8 cellular contexts compared by ENCODE assay signal in the genomic region with DNA sequence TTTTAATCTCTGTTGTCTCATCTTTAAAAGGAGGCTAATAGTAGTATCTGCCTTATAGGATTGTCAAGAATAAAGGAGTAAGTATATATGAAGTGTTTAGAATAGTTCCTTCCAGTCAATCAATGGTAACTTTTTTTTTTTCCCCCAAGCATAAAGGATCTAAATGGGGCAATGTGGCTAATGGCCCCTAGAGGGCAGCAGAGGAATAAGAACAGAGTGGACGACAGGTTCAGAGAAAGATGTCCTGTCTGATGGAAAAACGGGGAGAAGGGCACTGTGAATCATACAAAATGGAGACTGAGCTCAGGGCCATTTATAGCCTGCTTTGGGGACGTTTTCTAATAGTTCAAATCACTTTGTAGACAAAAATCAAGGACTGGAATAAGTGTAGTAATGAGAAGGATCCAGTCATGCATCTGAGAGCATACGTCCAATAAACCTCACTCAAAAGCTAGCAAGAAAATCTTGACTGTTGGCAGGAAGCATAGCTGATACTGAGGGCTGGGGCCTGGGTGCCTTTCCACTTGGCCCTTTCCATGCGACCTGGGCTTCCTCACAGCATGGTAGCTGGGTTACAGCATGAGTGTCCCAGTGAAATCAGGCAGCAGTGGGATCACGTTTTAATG. TPM values are rescaled to one million over a fixed set of nuclear protein-coding genes. Genes with fewer than 3 reads are reported as not detected.
DNase-seq lines count a peak whose midpoint lies in the region; TF ChIP-seq lines count a peak whose summit lies in the region.

No MANE protein-coding gene starts in this region.

- H3K4me1 Mint-ChIP-seq in T-helper 1 cell treated with Interleukin-12 subunit alpha and Interleukin-12 subunit beta and Interleukin-4 antibody, amounts not matched to agents 30 μg/mL and 1 μg/mL, for 36 hours (ENCODE audit: low read depth), result peaks cover 44% of the 10 kb centered on the region

- H3K4me1 ChIP-seq in right atrium auricular region, result no peaks in the 10 kb centered on the region
- no peaks in the 10 kb centered on the region for H3K4me1 ChIP-seq in sigmoid colon

- no peaks in the 10 kb centered on the region for H3K27me3 ChIP-seq in right atrium auricular region
- no peaks in the 10 kb centered on the region for H3K27me3 ChIP-seq in sigmoid colon

- H3K27ac Mint-ChIP-seq in T-helper 1 cell treated with Interleukin-12 subunit alpha and Interleukin-12 subunit beta and Interleukin-4 antibody, amounts not matched to agents 30 μg/mL and 1 μg/mL, for 36 hours, result peak overlapping the region; percentile 60

- CTCF ChIA-PET in HEK293T (lab: Yijun Ruan, JAX), result interaction anchor here (0.6 to 1.4 kb wide), 17 partner anchors 9 to 280 kb away, joined by 3 to 11 read pairs (median 4); no protein-coding TSS in a partner anchor

- no peaks in the 10 kb centered on the region for H3K9me3 ChIP-seq in right atrium auricular region
- no peaks in the 10 kb centered on the region for H3K9me3 ChIP-seq in sigmoid colon

- peaks cover 17% of the 10 kb centered on the region for H3K36me3 Mint-ChIP-seq in T-helper 1 cell treated with Interleukin-12 subunit alpha and Interleukin-12 subunit beta and Interleukin-4 antibody, amounts not matched to agents 30 μg/mL and 1 μg/mL, for 36 hours (ENCODE audit: low read depth)

- H3K36me3 ChIP-seq in right atrium auricular region (no peaks in the 10 kb centered on the region), sigmoid colon (no peaks in the 10 kb centered on the region)

- no peak for TF ChIP-seq POLR2A in sigmoid colon (IDR thresholded peaks at IDR 0.05)

- no peak overlapping the region for H3K4me3 Mint-ChIP-seq in T-helper 1 cell treated with Interleukin-12 subunit alpha and Interleukin-12 subunit beta and Interleukin-4 antibody, amounts not matched to agents 30 μg/mL and 1 μg/mL, for 36 hours

- intact Hi-C loops in sigmoid colon (cut with DNase I), result loop anchor here (10.0 kb wide), 2 partner anchors 274 to 686 kb away; no protein-coding TSS in a partner anchor

- H3K4me3 ChIP-seq in right atrium auricular region (no peak overlapping the region), sigmoid colon (no peak overlapping the region)

- H3K9me3 Mint-ChIP-seq in T-helper 1 cell treated with Interleukin-12 subunit alpha and Interleukin-12 subunit beta and Interleukin-4 antibody, amounts not matched to agents 30 μg/mL and 1 μg/mL, for 36 hours, result peaks cover 4% of the 10 kb centered on the region

- no peak for TF ChIP-seq EP300 in sigmoid colon (IDR thresholded peaks at IDR 0.05)

- DNase-seq in DMS79 treated with DMSO at 0.1 percent for 48 hours (lab: John Stamatoyannopoulos, UW) (peak; percentile 55), HEK293T (ENCODE audit: extremely low spot score) (peak; percentile 76), NCI-H1436 treated with DMSO at 0.1 percent for 48 hours (lab: John Stamatoyannopoulos, UW) (peak; percentile 44), amniotic epithelial cell (ENCODE audit: low read depth) (peak; percentile 66), right atrium auricular region (ENCODE audit: low spot score) (peak; percentile 71), sigmoid colon (peak; percentile 73), cortex of kidney (lab: John Stamatoyannopoulos, UW) (no peak)

- TF ChIP-seq CTCF in right atrium auricular region (IDR thresholded peaks at IDR 0.05) (peak; percentile 66 to 90), sigmoid colon (IDR thresholded peaks at IDR 0.05) (peak; percentile 49 to 84 (median 61))

- 29 to 33% methylated on average over 6 of the region's 6 CpGs for whole genome bisulfite sequencing in sigmoid colon, 2 donors

- no peak overlapping the region for H3K27ac ChIP-seq in right atrium auricular region
- H3K27ac ChIP-seq in sigmoid colon, result no peak overlapping the region

- POLR2A ChIA-PET in HEK293T (lab: Yijun Ruan, JAX), result no interaction called here

- H3K27me3 Mint-ChIP-seq in T-helper 1 cell treated with Interleukin-12 subunit alpha and Interleukin-12 subunit beta and Interleukin-4 antibody, amounts not matched to agents 30 μg/mL and 1 μg/mL, for 36 hours (ENCODE audit: low read depth), result no peaks in the 10 kb centered on the region

TF ChIP-seq in HEK293T, 16 proteins besides CTCF, POLR2A, EP300 and RAD21:
- peak; percentile 68 for TF ChIP-seq PKNOX1 (IDR thresholded peaks at IDR 0.05)
- TF ChIP-seq ZNF384 (IDR thresholded peaks at IDR 0.05), result peak; percentile 87
- no peak for TF ChIP-seq FOXK2 (IDR thresholded peaks at IDR 0.05)

RNA-seq across cellular contexts. Expression of gene IFNG-AS1, which starts 51.3 kb away (rescaled TPM):
- total RNA-seq in right atrium auricular region, result 1 to 10 TPM in 1 of 2 donors, not detected in 1; 2.7 TPM
- total RNA-seq in sigmoid colon, result not detected
- under 1 TPM in 1 of 3 donors, not detected in 2; 0.29 TPM for polyA plus RNA-seq in sigmoid colon
